In genomic region chr6:43412541-43412940, GRCh38 we compare ENCODE assay signal across 9 cellular contexts. TPM values are rescaled to one million over a fixed set of nuclear protein-coding genes. Genes with fewer than 3 reads are reported as not detected.
"Had no signal": no experiment of that assay in that cellular context is flagged by ENCODE, and none has a peak within 500 bp of the region (broad histone marks: within the 10 kb centered on the region; RNA-seq: fewer than 3 reads in every experiment).

No MANE protein-coding gene starts in this region.

- H3K4me3 Mint-ChIP-seq: GM23338, HFFc6 had no signal

- H3K4me1 Mint-ChIP-seq: GM23338 had no signal

- DNase-seq: HFFc6, KBM-7 had no signal

- H3K27ac Mint-ChIP-seq: GM23338, HFFc6, IgD-negative memory B cell had no signal

- H3K4me3 ChIP-seq: GM23338, HAP-1 had no signal

- FAIRE-seq: H54, HepG2 had no signal

- H3K36me3 ChIP-seq: HAP-1 had no signal

- H3K4me1 ChIP-seq: HAP-1 had no signal

- ATAC-seq: GM23338, HCT116 had no signal

- H3K27ac ChIP-seq: HL-60 had no signal

- H3K9me3 ChIP-seq: HAP-1 had no signal

- H3K4me2 ChIP-seq: GM23338 had no signal

- H2AFZ ChIP-seq: GM23338 had no signal

RNA-seq across cellular contexts. Expression of gene DLK2, which starts 42.8 kb away (rescaled TPM):
- polyA plus RNA-seq: IgD-negative memory B cell had no signal
